ENCODE assay signal across 22 cellular contexts in genomic region chr2:887639-888038, GRCh38.
"Had no signal": no experiment of that assay in that cellular context is flagged by ENCODE, and none has a peak within 500 bp of the region (broad histone marks: within the 10 kb centered on the region; RNA-seq: fewer than 3 reads in every experiment).

No MANE protein-coding gene starts in this region.

- H3K36me3 Mint-ChIP-seq: natural killer cell treated with Interleukin-12 subunit alpha and Interleukin-12 subunit beta and Interleukin-15 and Interleukin-18, amount 100 ng/mL, for 72 hours had no signal

- H3K4me1 Mint-ChIP-seq: activated CD4-positive, alpha-beta memory T cell treated with anti-CD3 and anti-CD28 coated beads, Interleukin-2, amount 10 ng/mL, durations not matched to agents 7 days and 5 days; activated CD4-positive, alpha-beta T cell treated with anti-CD3 and anti-CD28 coated beads, Interleukin-2, amount 10 ng/mL, durations not matched to agents 24 days and 14 days had no signal

- H3K4me3 Mint-ChIP-seq: activated CD4-positive, alpha-beta memory T cell treated with anti-CD3 and anti-CD28 coated beads, Interleukin-2, amount 10 ng/mL, durations not matched to agents 7 days and 5 days; activated CD4-positive, alpha-beta T cell treated with anti-CD3 and anti-CD28 coated beads, Interleukin-2, amount 10 ng/mL, durations not matched to agents 24 days and 14 days; activated T-helper 1 cell treated with anti-CD3 and anti-CD28 coated beads, Interleukin-12 subunit alpha, Interleukin-12 subunit beta, Interleukin-2, Interleukin-4 antibody, amounts not matched to agents 30 ng/mL and 10 ng/mL and 1 ng/mL, durations not matched to agents 14 hours and 24 hours and 36 hours; natural killer cell treated with Interleukin-12 subunit alpha and Interleukin-12 subunit beta and Interleukin-15 and Interleukin-18, amount 100 ng/mL, for 72 hours; T-helper 17 cell had no signal

- H3K36me3 ChIP-seq: cardiac muscle cell, heart right ventricle, left lung, neutrophil, pancreas, spleen, upper lobe of right lung had no signal

- H3K4me3 ChIP-seq: body of pancreas, cardiac muscle cell, heart right ventricle, left lung, pancreas, spleen, upper lobe of right lung had no signal

- DNase-seq: activated CD4-positive, alpha-beta memory T cell treated with anti-CD3 and anti-CD28 coated beads, Interleukin-2, amount 10 ng/mL, durations not matched to agents 7 days and 5 days; activated CD4-positive, alpha-beta T cell treated with anti-CD3 and anti-CD28 coated beads, Interleukin-2, amount 10 ng/mL, durations not matched to agents 24 days and 14 days; activated gamma-delta T cell; activated naive CD4-positive, alpha-beta T cell treated with anti-CD3 and anti-CD28 coated beads, Interleukin-2, amount 50 U/mL, for 16 hours; anterior cingulate cortex; body of pancreas; cortex of kidney; foreskin fibroblast; heart right ventricle; kidney; left lung; midbrain; pancreas; spleen; stimulated activated CD4-positive, alpha-beta T cell treated with anti-CD3 and anti-CD28 coated beads, Interleukin-4, amount 100 ng/mL, for 24 hours; stimulated activated naive CD8-positive, alpha-beta T cell treated with anti-CD3 and anti-CD28 coated beads, Interleukin-15, Interleukin-2, amounts not matched to agents 100 U/mL and 50 U/mL, for 24 hours; T-helper 17 cell had no signal

- H3K4me1 ChIP-seq: body of pancreas, left lung, pancreas, spleen, upper lobe of right lung had no signal

- H3K27ac Mint-ChIP-seq: activated CD4-positive, alpha-beta memory T cell treated with anti-CD3 and anti-CD28 coated beads, Interleukin-2, amount 10 ng/mL, durations not matched to agents 7 days and 5 days; activated CD4-positive, alpha-beta T cell treated with anti-CD3 and anti-CD28 coated beads, Interleukin-2, amount 10 ng/mL, durations not matched to agents 24 days and 14 days; activated T-helper 1 cell treated with anti-CD3 and anti-CD28 coated beads, Interleukin-12 subunit alpha, Interleukin-12 subunit beta, Interleukin-2, Interleukin-4 antibody, amounts not matched to agents 30 ng/mL and 10 ng/mL and 1 ng/mL, durations not matched to agents 14 hours and 24 hours and 36 hours; natural killer cell treated with Interleukin-12 subunit alpha and Interleukin-12 subunit beta and Interleukin-15 and Interleukin-18, amount 100 ng/mL, for 72 hours; T-helper 17 cell had no signal

- H3K9me3 Mint-ChIP-seq: activated CD4-positive, alpha-beta memory T cell treated with anti-CD3 and anti-CD28 coated beads, Interleukin-2, amount 10 ng/mL, durations not matched to agents 7 days and 5 days; activated CD4-positive, alpha-beta T cell treated with anti-CD3 and anti-CD28 coated beads, Interleukin-2, amount 10 ng/mL, durations not matched to agents 24 days and 14 days; activated T-helper 1 cell treated with anti-CD3 and anti-CD28 coated beads, Interleukin-12 subunit alpha, Interleukin-12 subunit beta, Interleukin-2, Interleukin-4 antibody, amounts not matched to agents 30 ng/mL and 10 ng/mL and 1 ng/mL, durations not matched to agents 14 hours and 24 hours and 36 hours; natural killer cell treated with Interleukin-12 subunit alpha and Interleukin-12 subunit beta and Interleukin-15 and Interleukin-18, amount 100 ng/mL, for 72 hours had no signal

- ATAC-seq: body of pancreas; heart right ventricle; left lung; natural killer cell treated with Interleukin-12 subunit alpha and Interleukin-12 subunit beta and Interleukin-15 and Interleukin-18, amount 100 ng/mL, for 72 hours; pancreas; stimulated activated naive CD8-positive, alpha-beta T cell treated with anti-CD3 and anti-CD28 coated beads, Interleukin-15, Interleukin-2, amounts not matched to agents 100 U/mL and 50 U/mL, for 24 hours; T-helper 17 cell; upper lobe of right lung had no signal

- H3K9me3 ChIP-seq: body of pancreas, heart right ventricle, left lung, neutrophil, pancreas, spleen, upper lobe of right lung had no signal

- H3K27ac ChIP-seq: body of pancreas, cardiac muscle cell, heart right ventricle, left lung, neutrophil, pancreas, spleen, upper lobe of right lung had no signal

- H3K27me3 ChIP-seq: body of pancreas had no signal
